Comparison of ENCODE assay signal across 1 cellular context in the genomic region with DNA sequence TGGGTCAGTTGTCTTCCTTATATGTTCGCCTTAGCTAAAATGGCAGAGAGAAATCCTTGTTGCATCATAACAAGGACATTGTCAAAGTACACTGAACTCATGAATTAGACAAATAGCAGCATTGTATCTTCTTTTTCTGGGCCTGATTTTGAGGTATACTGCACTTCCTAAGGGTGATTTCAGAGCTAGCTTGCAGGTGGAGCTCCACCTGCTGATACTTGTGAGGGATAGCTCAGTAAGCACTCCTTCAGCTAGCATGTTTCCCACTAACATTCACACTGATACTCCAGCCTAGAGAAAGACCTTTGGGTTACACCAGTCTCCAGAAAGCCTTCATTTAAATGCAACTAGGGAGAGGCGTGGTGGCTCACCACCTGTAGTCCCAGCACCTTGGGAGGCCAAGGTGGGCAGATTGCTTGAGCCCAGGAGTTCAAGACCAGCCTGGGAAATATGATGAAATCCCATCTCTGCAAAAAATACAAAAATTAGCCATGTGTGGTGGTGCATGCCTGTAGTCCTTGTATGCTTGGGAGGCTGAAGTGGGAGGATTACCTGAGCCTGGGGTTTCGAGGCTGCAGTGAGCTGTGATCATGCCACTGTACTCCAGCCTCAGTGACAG.
TF ChIP-seq lines count a peak whose summit lies in the region.

No MANE protein-coding gene starts in this region.

TF ChIP-seq in K562, 482 proteins besides CTCF, POLR2A, EP300 and RAD21:
- TF ChIP-seq BACH1 (tag; IDR thresholded peaks at IDR 0.05) (no peak), SREBF1 (IDR thresholded peaks at IDR 0.05; ENCODE audit: borderline replicate concordance, low read depth, low read length) (no peak), ZNF133 (CRISPR knock-in tag; IDR thresholded peaks at IDR 0.05) (no peak), ZNF184 (CRISPR knock-in tag; IDR thresholded peaks at IDR 0.05) (no peak), ZNF347 (CRISPR knock-in tag; IDR thresholded peaks at IDR 0.05; ENCODE audit: low read depth) (no peak), HDAC1 (IDR thresholded peaks at IDR 0.05) (no peak), ZNF699 (CRISPR knock-in tag; IDR thresholded peaks at IDR 0.05; ENCODE audit: insufficient replicate concordance) (no peak), ZNF431 (CRISPR knock-in tag; IDR thresholded peaks at IDR 0.05) (no peak), ZNF644 (tag; IDR thresholded peaks at IDR 0.05; ENCODE audit: low read depth) (no peak), NEUROD1 (IDR thresholded peaks at IDR 0.05; ENCODE audit: borderline replicate concordance, low read depth, low read length, partially characterized antibody) (no peak), TCF7 (IDR thresholded peaks at IDR 0.05; ENCODE audit: borderline replicate concordance) (no peak), RFX1 (IDR thresholded peaks at IDR 0.05) (no peak), IFI16 (CRISPR knock-in tag; IDR thresholded peaks at IDR 0.05) (no peak)
- TF ChIP-seq, protein P1, sequence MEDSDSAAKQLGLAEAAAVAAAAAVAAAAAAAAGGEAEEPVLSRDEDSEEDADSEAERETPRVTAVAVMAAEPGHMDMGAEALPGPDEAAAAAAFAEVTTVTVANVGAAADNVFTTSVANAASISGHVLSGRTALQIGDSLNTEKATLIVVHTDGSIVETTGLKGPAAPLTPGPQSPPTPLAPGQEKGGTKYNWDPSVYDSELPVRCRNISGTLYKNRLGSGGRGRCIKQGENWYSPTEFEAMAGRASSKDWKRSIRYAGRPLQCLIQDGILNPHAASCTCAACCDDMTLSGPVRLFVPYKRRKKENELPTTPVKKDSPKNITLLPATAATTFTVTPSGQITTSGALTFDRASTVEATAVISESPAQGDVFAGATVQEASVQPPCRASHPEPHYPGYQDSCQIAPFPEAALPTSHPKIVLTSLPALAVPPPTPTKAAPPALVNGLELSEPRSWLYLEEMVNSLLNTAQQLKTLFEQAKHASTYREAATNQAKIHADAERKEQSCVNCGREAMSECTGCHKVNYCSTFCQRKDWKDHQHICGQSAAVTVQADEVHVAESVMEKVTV (CRISPR knock-in tag; IDR thresholded peaks at IDR 0.05): no peak
- TF ChIP-seq, protein P2, sequence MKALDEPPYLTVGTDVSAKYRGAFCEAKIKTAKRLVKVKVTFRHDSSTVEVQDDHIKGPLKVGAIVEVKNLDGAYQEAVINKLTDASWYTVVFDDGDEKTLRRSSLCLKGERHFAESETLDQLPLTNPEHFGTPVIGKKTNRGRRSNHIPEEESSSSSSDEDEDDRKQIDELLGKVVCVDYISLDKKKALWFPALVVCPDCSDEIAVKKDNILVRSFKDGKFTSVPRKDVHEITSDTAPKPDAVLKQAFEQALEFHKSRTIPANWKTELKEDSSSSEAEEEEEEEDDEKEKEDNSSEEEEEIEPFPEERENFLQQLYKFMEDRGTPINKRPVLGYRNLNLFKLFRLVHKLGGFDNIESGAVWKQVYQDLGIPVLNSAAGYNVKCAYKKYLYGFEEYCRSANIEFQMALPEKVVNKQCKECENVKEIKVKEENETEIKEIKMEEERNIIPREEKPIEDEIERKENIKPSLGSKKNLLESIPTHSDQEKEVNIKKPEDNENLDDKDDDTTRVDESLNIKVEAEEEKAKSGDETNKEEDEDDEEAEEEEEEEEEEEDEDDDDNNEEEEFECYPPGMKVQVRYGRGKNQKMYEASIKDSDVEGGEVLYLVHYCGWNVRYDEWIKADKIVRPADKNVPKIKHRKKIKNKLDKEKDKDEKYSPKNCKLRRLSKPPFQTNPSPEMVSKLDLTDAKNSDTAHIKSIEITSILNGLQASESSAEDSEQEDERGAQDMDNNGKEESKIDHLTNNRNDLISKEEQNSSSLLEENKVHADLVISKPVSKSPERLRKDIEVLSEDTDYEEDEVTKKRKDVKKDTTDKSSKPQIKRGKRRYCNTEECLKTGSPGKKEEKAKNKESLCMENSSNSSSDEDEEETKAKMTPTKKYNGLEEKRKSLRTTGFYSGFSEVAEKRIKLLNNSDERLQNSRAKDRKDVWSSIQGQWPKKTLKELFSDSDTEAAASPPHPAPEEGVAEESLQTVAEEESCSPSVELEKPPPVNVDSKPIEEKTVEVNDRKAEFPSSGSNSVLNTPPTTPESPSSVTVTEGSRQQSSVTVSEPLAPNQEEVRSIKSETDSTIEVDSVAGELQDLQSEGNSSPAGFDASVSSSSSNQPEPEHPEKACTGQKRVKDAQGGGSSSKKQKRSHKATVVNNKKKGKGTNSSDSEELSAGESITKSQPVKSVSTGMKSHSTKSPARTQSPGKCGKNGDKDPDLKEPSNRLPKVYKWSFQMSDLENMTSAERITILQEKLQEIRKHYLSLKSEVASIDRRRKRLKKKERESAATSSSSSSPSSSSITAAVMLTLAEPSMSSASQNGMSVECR (CRISPR knock-in tag; IDR thresholded peaks at IDR 0.05): no peak
